25 cellular contexts compared by ENCODE assay signal in genomic region chr7:95675016-95675415, GRCh38.
"Had no signal": no experiment of that assay in that cellular context is flagged by ENCODE, and none has a peak within 500 bp of the region (broad histone marks: within the 10 kb centered on the region; RNA-seq: fewer than 3 reads in every experiment).

No MANE protein-coding gene starts in this region.

- H3K27ac ChIP-seq: brain microvascular endothelial cell, coronary artery, dorsolateral prefrontal cortex, WERI-Rb-1 had no signal

- H3K27me3 ChIP-seq: brain microvascular endothelial cell, dorsolateral prefrontal cortex had no signal

- H3K36me3 ChIP-seq: brain microvascular endothelial cell, WERI-Rb-1 had no signal

- DNase-seq: activated B cell treated with CpG ODN at 0.5 μM for 24 hours; activated CD4-positive, alpha-beta T cell treated with anti-CD3 and anti-CD28 coated beads for 48 hours; activated CD4-positive, alpha-beta T cell treated with anti-CD3 and anti-CD28 coated beads, Interleukin-2, amount 50 U/mL, for 1 hour; activated CD4-positive, alpha-beta T cell treated with anti-CD3 and anti-CD28 coated beads, Interleukin-2, amount 50 U/mL, for 48 hours; activated CD8-positive, alpha-beta memory T cell treated with anti-CD3 and anti-CD28 coated beads for 24 hours; activated CD8-positive, alpha-beta T cell treated with anti-CD3 and anti-CD28 coated beads for 36 hours; activated effector memory CD4-positive, alpha-beta T cell treated with Interleukin-2 at 50 U/mL for 16 hours; activated gamma-delta T cell treated with Interleukin-2 at 50 U/mL for 16 hours; activated naive CD4-positive, alpha-beta T cell treated with anti-CD3 and anti-CD28 coated beads, Interleukin-2, amount 50 U/mL, for 16 hours; activated naive CD4-positive, alpha-beta T cell treated with Interleukin-2 at 50 U/mL for 16 hours; activated T-cell treated with anti-CD3 and anti-CD28 coated beads, Interleukin-2, amount 50 U/mL, for 4 hours; amniotic stem cell; anterior cingulate cortex; brain microvascular endothelial cell; dorsolateral prefrontal cortex; effector memory CD4-positive, alpha-beta T cell; endodermal cell; foreskin fibroblast; head of caudate nucleus; T-helper 9 cell; WERI-Rb-1 had no signal

- ATAC-seq: activated CD4-positive, CD25-positive, alpha-beta regulatory T cell treated with anti-CD3 and anti-CD28 coated beads, Interleukin-2, amount 50 U/mL, for 24 hours; activated CD8-positive, alpha-beta T cell treated with anti-CD3 and anti-CD28 coated beads for 36 hours; activated T-cell treated with anti-CD3 and anti-CD28 coated beads, Interleukin-2, amount 50 U/mL, for 4 hours; activated T-helper 17 cell treated with anti-CD3 and anti-CD28 coated beads, Interleukin-2, amount 50 U/mL, for 72 hours; esophagus mucosa had no signal

- H3K4me3 ChIP-seq: coronary artery, dorsolateral prefrontal cortex had no signal
